ENCODE assay signal across 9 cellular contexts in the genomic region with DNA sequence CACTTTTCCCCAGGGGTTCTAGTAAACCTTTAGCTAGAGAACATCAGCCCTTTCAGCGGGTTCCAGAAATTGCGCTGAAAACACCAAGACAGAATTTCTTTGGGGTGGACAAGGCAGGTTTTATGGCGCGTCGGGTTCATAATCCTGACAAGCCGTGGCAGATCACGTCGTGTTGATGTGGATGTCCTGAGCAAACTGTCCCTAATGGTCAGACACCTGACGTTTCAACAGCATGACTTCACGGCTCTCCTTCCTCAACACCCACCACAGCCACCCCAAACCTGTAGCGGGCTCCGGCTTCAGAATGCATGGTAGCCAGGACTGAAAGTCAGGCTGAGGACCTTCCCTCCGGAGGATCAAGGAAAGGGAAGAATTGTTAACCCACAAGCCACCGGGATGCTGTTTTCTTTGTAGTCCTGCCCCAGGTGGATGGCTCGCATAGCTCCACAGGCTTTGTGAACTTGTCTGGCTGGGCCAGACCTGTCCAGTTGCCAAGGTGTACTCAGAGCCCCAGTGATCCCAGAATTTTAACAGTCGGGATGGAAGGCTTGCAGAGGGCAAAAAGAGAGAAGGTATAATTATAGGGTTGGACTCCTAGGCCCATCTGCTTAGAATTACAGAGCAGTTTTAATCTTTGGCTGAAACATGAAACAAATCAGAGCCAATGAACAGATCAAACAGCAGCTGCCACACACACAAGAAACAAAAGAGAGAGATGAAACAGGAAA. TPM values are rescaled to one million over a fixed set of nuclear protein-coding genes. Genes with fewer than 3 reads are reported as not detected.
DNase-seq lines count a peak whose midpoint lies in the region; ATAC-seq and TF ChIP-seq lines count a peak whose summit lies in the region.
"Had no signal": no experiment of that assay in that cellular context is flagged by ENCODE, and none has a peak within 500 bp of the region (broad histone marks: within the 10 kb centered on the region; RNA-seq: fewer than 3 reads in every experiment).

No MANE protein-coding gene starts in this region.

- intact Hi-C loops in activated CD8-positive, alpha-beta T cell treated with anti-CD3 and anti-CD28 coated beads for 36 hours (cut with micrococcal nuclease), result no loop called here
- intact Hi-C loops in breast epithelium (cut with DNase I; ENCODE audit: low total_unique reads), result no loop called here

- no peaks in the 10 kb centered on the region for H3K36me3 Mint-ChIP-seq in activated CD8-positive, alpha-beta T cell treated with anti-CD3 and anti-CD28 coated beads for 36 hours (ENCODE audit: low read depth)
- no peaks in the 10 kb centered on the region for H3K36me3 Mint-ChIP-seq in activated CD8-positive, alpha-beta T cell treated with anti-CD3 and anti-CD28 coated beads, Interleukin-2, amount 10 ng/mL, durations not matched to agents 7 days and 5 days (ENCODE audit: low read depth)

- ATAC-seq in activated CD8-positive, alpha-beta T cell treated with anti-CD3 and anti-CD28 coated beads for 36 hours, result no peak
- no peak for ATAC-seq in activated CD8-positive, alpha-beta T cell treated with anti-CD3 and anti-CD28 coated beads, Interleukin-2, amount 10 ng/mL, durations not matched to agents 7 days and 5 days
- ATAC-seq in upper lobe of left lung (ENCODE audit: low FRiP score in 2 of 2), result no peak

- peaks cover 42% of the 10 kb centered on the region for H3K27me3 Mint-ChIP-seq in activated CD8-positive, alpha-beta T cell treated with anti-CD3 and anti-CD28 coated beads for 36 hours
- H3K27me3 Mint-ChIP-seq in activated CD8-positive, alpha-beta T cell treated with anti-CD3 and anti-CD28 coated beads, Interleukin-2, amount 10 ng/mL, durations not matched to agents 7 days and 5 days (ENCODE audit: low read depth), result peaks cover 58% of the 10 kb centered on the region

- TF ChIP-seq EP300 in upper lobe of left lung (IDR thresholded peaks at IDR 0.05), result no peak

- H3K27ac ChIP-seq in breast epithelium (peak overlapping the region; percentile 88 to 94), mesodermal cell (ENCODE audit: low read depth, low read length, severe bottlenecking) (no peak overlapping the region), upper lobe of left lung (peak overlapping the region in 3 of 4 donors; percentile 82 to 84 (median 84))

- H3K36me3 ChIP-seq in breast epithelium (no peaks in the 10 kb centered on the region), mesodermal cell (ENCODE audit: control insufficient read depth, insufficient read depth, low read length) (no peaks in the 10 kb centered on the region), upper lobe of left lung (no peaks in the 10 kb centered on the region)

- no peaks in the 10 kb centered on the region for H3K9me3 ChIP-seq in breast epithelium
- no peaks in the 10 kb centered on the region for H3K9me3 ChIP-seq in mesodermal cell (ENCODE audit: control insufficient read depth, low read length)
- H3K9me3 ChIP-seq in upper lobe of left lung, result no peaks in the 10 kb centered on the region

- H3K9me3 Mint-ChIP-seq in activated CD8-positive, alpha-beta T cell treated with anti-CD3 and anti-CD28 coated beads for 36 hours, result no peaks in the 10 kb centered on the region
- no peaks in the 10 kb centered on the region for H3K9me3 Mint-ChIP-seq in activated CD8-positive, alpha-beta T cell treated with anti-CD3 and anti-CD28 coated beads, Interleukin-2, amount 10 ng/mL, durations not matched to agents 7 days and 5 days (ENCODE audit: insufficient read depth)

- peak overlapping the region; percentile 7 for H3K4me3 Mint-ChIP-seq in activated CD8-positive, alpha-beta T cell treated with anti-CD3 and anti-CD28 coated beads for 36 hours
- H3K4me3 Mint-ChIP-seq in activated CD8-positive, alpha-beta T cell treated with anti-CD3 and anti-CD28 coated beads, Interleukin-2, amount 10 ng/mL, durations not matched to agents 7 days and 5 days, result no peak overlapping the region

- 15 to 27% methylated on average over 12 to 16 of the region's 16 CpGs for WGBS in mesodermal cell (ENCODE audit: insufficient coverage in 2 of 2), 2 experiments
- WGBS in upper lobe of left lung, 2 donors, result 22 to 31% methylated on average over 3 to 16 of the region's 16 CpGs

- DNase-seq in activated CD8-positive, alpha-beta T cell treated with anti-CD3 and anti-CD28 coated beads for 36 hours, result no peak
- no peak for DNase-seq in activated CD8-positive, alpha-beta T cell treated with anti-CD3 and anti-CD28 coated beads, Interleukin-2, amount 10 ng/mL, durations not matched to agents 7 days and 5 days
- no peak for DNase-seq in breast epithelium (ENCODE audit: low spot score in 2 of 2)
- DNase-seq in upper lobe of left lung, result no peak
- no peak for DNase-seq in T-helper 1 cell
- DNase-seq in SKM-1 treated with dmso at 0.1 percent for 144 hours (lab: John Stamatoyannopoulos, UW; ENCODE audit: unreplicated experiment), result no peak
- no peak for DNase-seq in stimulated activated naive CD4-positive, alpha-beta T cell (lab: John Stamatoyannopoulos, UW)
- DNase-seq: activated CD8-positive, alpha-beta memory T cell treated with anti-CD3 and anti-CD28 coated beads, Interleukin-2, amount 50 U/mL, for 4 hours had no signal

- TF ChIP-seq POLR2A in breast epithelium (IDR thresholded peaks at IDR 0.05) (no peak), upper lobe of left lung (IDR thresholded peaks at IDR 0.05) (no peak)

- H3K4me3 ChIP-seq in breast epithelium, result peak overlapping the region; percentile 62 to 91 (median 77)
- peak overlapping the region; percentile 58 for H3K4me3 ChIP-seq in mesodermal cell (ENCODE audit: extremely low read depth, insufficient read depth, low read length, poor library complexity, severe bottlenecking)
- peak overlapping the region; percentile 50 to 81 (median 66) for H3K4me3 ChIP-seq in upper lobe of left lung

- TF ChIP-seq CTCF in activated CD8-positive, alpha-beta T cell treated with anti-CD3 and anti-CD28 coated beads for 36 hours (IDR thresholded peaks at IDR 0.05), result no peak
- no peak for TF ChIP-seq CTCF in breast epithelium (IDR thresholded peaks at IDR 0.05)
- no peak for TF ChIP-seq CTCF in upper lobe of left lung (IDR thresholded peaks at IDR 0.05)

- H3K27me3 ChIP-seq in breast epithelium (no peaks in the 10 kb centered on the region), upper lobe of left lung (peaks cover 0 to 6% (median 0%) of the 10 kb centered on the region in 4 donors)

- no peak overlapping the region for H3K27ac Mint-ChIP-seq in activated CD8-positive, alpha-beta T cell treated with anti-CD3 and anti-CD28 coated beads for 36 hours
- no peak overlapping the region for H3K27ac Mint-ChIP-seq in activated CD8-positive, alpha-beta T cell treated with anti-CD3 and anti-CD28 coated beads, Interleukin-2, amount 10 ng/mL, durations not matched to agents 7 days and 5 days

- no peaks in the 10 kb centered on the region for H3K4me1 ChIP-seq in breast epithelium
- peaks cover 11% of the 10 kb centered on the region for H3K4me1 ChIP-seq in mesodermal cell (ENCODE audit: control insufficient read depth, insufficient read depth, low read length, poor library complexity, severe bottlenecking)
- H3K4me1 ChIP-seq in upper lobe of left lung, result peaks cover 7 to 34% (median 14%) of the 10 kb centered on the region in 4 donors

- POLR2A ChIA-PET in activated CD8-positive, alpha-beta T cell treated with anti-CD3 and anti-CD28 coated beads for 36 hours (lab: Charles Lee), result interaction anchor here (1.2 kb wide), 1 partner anchor 19 kb away, joined by 3 read pairs; no protein-coding TSS in a partner anchor
- POLR2A ChIA-PET in activated CD8-positive, alpha-beta T cell treated with anti-CD3 and anti-CD28 coated beads, Interleukin-2, amount 10 ng/mL, durations not matched to agents 7 days and 5 days (lab: Charles Lee), result no interaction called here

- CTCF ChIA-PET in activated CD8-positive, alpha-beta T cell treated with anti-CD3 and anti-CD28 coated beads for 36 hours (lab: Charles Lee), result no interaction called here
- CTCF ChIA-PET in activated CD8-positive, alpha-beta T cell treated with anti-CD3 and anti-CD28 coated beads, Interleukin-2, amount 10 ng/mL, durations not matched to agents 7 days and 5 days (lab: Charles Lee), result interaction anchor here (0.9 kb wide), 1 partner anchor 485 kb away, joined by 4 read pairs; no protein-coding TSS in a partner anchor

- H3K4me1 Mint-ChIP-seq in activated CD8-positive, alpha-beta T cell treated with anti-CD3 and anti-CD28 coated beads for 36 hours (ENCODE audit: low read depth), result peaks cover 4% of the 10 kb centered on the region
- H3K4me1 Mint-ChIP-seq in activated CD8-positive, alpha-beta T cell treated with anti-CD3 and anti-CD28 coated beads, Interleukin-2, amount 10 ng/mL, durations not matched to agents 7 days and 5 days (ENCODE audit: low read depth), result peaks cover 4% of the 10 kb centered on the region

RNA-seq across cellular contexts. Expression of a gene that starts 1.5 kb away (rescaled TPM):
- not detected for total RNA-seq in activated CD8-positive, alpha-beta T cell treated with anti-CD3 and anti-CD28 coated beads for 36 hours
- total RNA-seq in activated CD8-positive, alpha-beta T cell treated with anti-CD3 and anti-CD28 coated beads, Interleukin-2, amount 10 ng/mL, durations not matched to agents 7 days and 5 days, result not detected
- total RNA-seq in breast epithelium (100 to 1,000 TPM in 1 of 3 donors, 10 to 100 TPM in 2; 34.1 to 275 (median 38.8) TPM), upper lobe of left lung (10 to 100 TPM in 5 of 6 donors, 1 to 10 TPM in 1; 8.4 to 40.4 (median 24.1) TPM)
- 37.6 TPM for polyA plus RNA-seq in mesodermal cell (2013, experiment 1 of 2)
- 28.9 TPM for polyA plus RNA-seq in mesodermal cell (2013, experiment 2 of 2)

Comparison
In these comparisons a context has a peak if more than half of its experiments do, and no peak if none do; other contexts are left out.
1. RNA of a gene that starts 1.5 kb away (total RNA-seq): 34.1 to 275 TPM in breast epithelium and 8.4 to 40.4 TPM in upper lobe of left lung; not detected in activated CD8-positive, alpha-beta T cell treated with anti-CD3 and anti-CD28 coated beads for 36 hours and not detected in activated CD8-positive, alpha-beta T cell treated with anti-CD3 and anti-CD28 coated beads, Interleukin-2, amount 10 ng/mL, durations not matched to agents 7 days and 5 days; every median in the first group is over 4 times any median in the second.
2. Peak in every context shown above with its lines, with median percentiles within 50 percentile points of each other: H3K4me3 ChIP-seq.